Comparison of ENCODE assay signal across 1 cellular context in genomic region chr7:84912993-84913635, GRCh38.
TF ChIP-seq lines count a peak whose summit lies in the region.

No MANE protein-coding gene starts in this region.

TF ChIP-seq in K562, 482 proteins besides CTCF, POLR2A, EP300 and RAD21 (continued from another document and continues in another):
- TF ChIP-seq, protein P1, sequence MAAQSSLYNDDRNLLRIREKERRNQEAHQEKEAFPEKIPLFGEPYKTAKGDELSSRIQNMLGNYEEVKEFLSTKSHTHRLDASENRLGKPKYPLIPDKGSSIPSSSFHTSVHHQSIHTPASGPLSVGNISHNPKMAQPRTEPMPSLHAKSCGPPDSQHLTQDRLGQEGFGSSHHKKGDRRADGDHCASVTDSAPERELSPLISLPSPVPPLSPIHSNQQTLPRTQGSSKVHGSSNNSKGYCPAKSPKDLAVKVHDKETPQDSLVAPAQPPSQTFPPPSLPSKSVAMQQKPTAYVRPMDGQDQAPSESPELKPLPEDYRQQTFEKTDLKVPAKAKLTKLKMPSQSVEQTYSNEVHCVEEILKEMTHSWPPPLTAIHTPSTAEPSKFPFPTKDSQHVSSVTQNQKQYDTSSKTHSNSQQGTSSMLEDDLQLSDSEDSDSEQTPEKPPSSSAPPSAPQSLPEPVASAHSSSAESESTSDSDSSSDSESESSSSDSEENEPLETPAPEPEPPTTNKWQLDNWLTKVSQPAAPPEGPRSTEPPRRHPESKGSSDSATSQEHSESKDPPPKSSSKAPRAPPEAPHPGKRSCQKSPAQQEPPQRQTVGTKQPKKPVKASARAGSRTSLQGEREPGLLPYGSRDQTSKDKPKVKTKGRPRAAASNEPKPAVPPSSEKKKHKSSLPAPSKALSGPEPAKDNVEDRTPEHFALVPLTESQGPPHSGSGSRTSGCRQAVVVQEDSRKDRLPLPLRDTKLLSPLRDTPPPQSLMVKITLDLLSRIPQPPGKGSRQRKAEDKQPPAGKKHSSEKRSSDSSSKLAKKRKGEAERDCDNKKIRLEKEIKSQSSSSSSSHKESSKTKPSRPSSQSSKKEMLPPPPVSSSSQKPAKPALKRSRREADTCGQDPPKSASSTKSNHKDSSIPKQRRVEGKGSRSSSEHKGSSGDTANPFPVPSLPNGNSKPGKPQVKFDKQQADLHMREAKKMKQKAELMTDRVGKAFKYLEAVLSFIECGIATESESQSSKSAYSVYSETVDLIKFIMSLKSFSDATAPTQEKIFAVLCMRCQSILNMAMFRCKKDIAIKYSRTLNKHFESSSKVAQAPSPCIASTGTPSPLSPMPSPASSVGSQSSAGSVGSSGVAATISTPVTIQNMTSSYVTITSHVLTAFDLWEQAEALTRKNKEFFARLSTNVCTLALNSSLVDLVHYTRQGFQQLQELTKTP (IDR thresholded peaks at IDR 0.05; ENCODE audit: low read depth in 1 of 2, partially characterized antibody in 2 of 2) = no peak
- TF ChIP-seq, protein P2, sequence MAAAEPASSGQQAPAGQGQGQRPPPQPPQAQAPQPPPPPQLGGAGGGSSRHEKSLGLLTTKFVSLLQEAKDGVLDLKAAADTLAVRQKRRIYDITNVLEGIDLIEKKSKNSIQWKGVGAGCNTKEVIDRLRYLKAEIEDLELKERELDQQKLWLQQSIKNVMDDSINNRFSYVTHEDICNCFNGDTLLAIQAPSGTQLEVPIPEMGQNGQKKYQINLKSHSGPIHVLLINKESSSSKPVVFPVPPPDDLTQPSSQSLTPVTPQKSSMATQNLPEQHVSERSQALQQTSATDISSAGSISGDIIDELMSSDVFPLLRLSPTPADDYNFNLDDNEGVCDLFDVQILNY (CRISPR knock-in tag; IDR thresholded peaks at IDR 0.05) = no peak
- TF ChIP-seq, protein P3, sequence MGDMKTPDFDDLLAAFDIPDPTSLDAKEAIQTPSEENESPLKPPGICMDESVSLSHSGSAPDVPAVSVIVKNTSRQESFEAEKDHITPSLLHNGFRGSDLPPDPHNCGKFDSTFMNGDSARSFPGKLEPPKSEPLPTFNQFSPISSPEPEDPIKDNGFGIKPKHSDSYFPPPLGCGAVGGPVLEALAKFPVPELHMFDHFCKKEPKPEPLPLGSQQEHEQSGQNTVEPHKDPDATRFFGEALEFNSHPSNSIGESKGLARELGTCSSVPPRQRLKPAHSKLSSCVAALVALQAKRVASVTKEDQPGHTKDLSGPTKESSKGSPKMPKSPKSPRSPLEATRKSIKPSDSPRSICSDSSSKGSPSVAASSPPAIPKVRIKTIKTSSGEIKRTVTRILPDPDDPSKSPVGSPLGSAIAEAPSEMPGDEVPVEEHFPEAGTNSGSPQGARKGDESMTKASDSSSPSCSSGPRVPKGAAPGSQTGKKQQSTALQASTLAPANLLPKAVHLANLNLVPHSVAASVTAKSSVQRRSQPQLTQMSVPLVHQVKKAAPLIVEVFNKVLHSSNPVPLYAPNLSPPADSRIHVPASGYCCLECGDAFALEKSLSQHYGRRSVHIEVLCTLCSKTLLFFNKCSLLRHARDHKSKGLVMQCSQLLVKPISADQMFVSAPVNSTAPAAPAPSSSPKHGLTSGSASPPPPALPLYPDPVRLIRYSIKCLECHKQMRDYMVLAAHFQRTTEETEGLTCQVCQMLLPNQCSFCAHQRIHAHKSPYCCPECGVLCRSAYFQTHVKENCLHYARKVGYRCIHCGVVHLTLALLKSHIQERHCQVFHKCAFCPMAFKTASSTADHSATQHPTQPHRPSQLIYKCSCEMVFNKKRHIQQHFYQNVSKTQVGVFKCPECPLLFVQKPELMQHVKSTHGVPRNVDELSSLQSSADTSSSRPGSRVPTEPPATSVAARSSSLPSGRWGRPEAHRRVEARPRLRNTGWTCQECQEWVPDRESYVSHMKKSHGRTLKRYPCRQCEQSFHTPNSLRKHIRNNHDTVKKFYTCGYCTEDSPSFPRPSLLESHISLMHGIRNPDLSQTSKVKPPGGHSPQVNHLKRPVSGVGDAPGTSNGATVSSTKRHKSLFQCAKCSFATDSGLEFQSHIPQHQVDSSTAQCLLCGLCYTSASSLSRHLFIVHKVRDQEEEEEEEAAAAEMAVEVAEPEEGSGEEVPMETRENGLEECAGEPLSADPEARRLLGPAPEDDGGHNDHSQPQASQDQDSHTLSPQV (IDR thresholded peaks at IDR 0.05) = peak; percentile 99
- TF ChIP-seq YY1 (IDR thresholded peaks at IDR 0.05; ENCODE audit: borderline replicate concordance in 1 of 3, control insufficient read depth in 1 of 3, extremely low read depth in 1 of 3, insufficient read depth in 3 of 3, insufficient read length in 1 of 3, insufficient replicate concordance in 2 of 3, low read depth in 1 of 3, low read length in 2 of 3) (peak in 1 of 3 experiments; percentile 67), DEAF1 (CRISPR knock-in tag; IDR thresholded peaks at IDR 0.05) (0 out of 2 replicates have a peak, but pooled peaks have one; percentile 19), MEF2A (IDR thresholded peaks at IDR 0.05; ENCODE audit: control insufficient read depth, low read depth, low read length) (no peak), HMGXB4 (CRISPR knock-in tag; IDR thresholded peaks at IDR 0.05) (no peak), PHB2 (IDR thresholded peaks at IDR 0.05; ENCODE audit: low read depth) (no peak), KDM1A (IDR thresholded peaks at IDR 0.05) (0 out of 4 replicates have a peak, but pooled peaks of 1 of the 2 experiments have one; percentile 15), FIP1L1 (IDR thresholded peaks at IDR 0.05; ENCODE audit: low read depth, low read length, poor library complexity, severe bottlenecking) (no peak), COPS2 (conservative IDR thresholded peaks at IDR 0.05) (no peak), ZNF57 (CRISPR knock-in tag; IDR thresholded peaks at IDR 0.05) (no peak), ZNF79 (CRISPR knock-in tag; IDR thresholded peaks at IDR 0.05; ENCODE audit: low read depth) (peak; percentile 82), TFAM (CRISPR knock-in tag; conservative IDR thresholded peaks at IDR 0.05) (no peak), STAT5A (IDR thresholded peaks at IDR 0.05; ENCODE audit: borderline replicate concordance, low read length) (no peak), HEY1 (CRISPR knock-in tag; IDR thresholded peaks at IDR 0.05; ENCODE audit: borderline replicate concordance) (0 out of 2 replicates have a peak, but pooled peaks have one; percentile 21), ZZZ3 (IDR thresholded peaks at IDR 0.05) (no peak), MAFK (IDR thresholded peaks at IDR 0.05; ENCODE audit: low read length) (no peak), FOXA3 (CRISPR knock-in tag; conservative IDR thresholded peaks at IDR 0.05 in 1 of 2, IDR thresholded peaks at IDR 0.05 in 1 of 2) (no peak), DMBX1 (CRISPR knock-in tag; IDR thresholded peaks at IDR 0.05; ENCODE audit: borderline replicate concordance) (peak; percentile 98), NFRKB (IDR thresholded peaks at IDR 0.05; ENCODE audit: low read depth) (no peak), FOXA1 (IDR thresholded peaks at IDR 0.05; ENCODE audit: borderline replicate concordance) (no peak), ZNF134 (CRISPR knock-in tag; conservative IDR thresholded peaks at IDR 0.05) (no peak; the same call in 1 of the 2 replicates), ELK3 (CRISPR knock-in tag; IDR thresholded peaks at IDR 0.05) (no peak), SNIP1 (IDR thresholded peaks at IDR 0.05; ENCODE audit: low read depth) (no peak), SOX6 (IDR thresholded peaks at IDR 0.05) (no peak), SMAD1 (IDR thresholded peaks at IDR 0.05; ENCODE audit: low read depth, low read length, partially characterized antibody) (no peak)
- TF ChIP-seq, protein P4, sequence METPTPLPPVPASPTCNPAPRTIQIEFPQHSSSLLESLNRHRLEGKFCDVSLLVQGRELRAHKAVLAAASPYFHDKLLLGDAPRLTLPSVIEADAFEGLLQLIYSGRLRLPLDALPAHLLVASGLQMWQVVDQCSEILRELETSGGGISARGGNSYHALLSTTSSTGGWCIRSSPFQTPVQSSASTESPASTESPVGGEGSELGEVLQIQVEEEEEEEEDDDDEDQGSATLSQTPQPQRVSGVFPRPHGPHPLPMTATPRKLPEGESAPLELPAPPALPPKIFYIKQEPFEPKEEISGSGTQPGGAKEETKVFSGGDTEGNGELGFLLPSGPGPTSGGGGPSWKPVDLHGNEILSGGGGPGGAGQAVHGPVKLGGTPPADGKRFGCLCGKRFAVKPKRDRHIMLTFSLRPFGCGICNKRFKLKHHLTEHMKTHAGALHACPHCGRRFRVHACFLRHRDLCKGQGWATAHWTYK (CRISPR knock-in tag; IDR thresholded peaks at IDR 0.05) = peak; percentile 68; the same call in 1 of the 2 replicates
- TF ChIP-seq, protein P5, sequence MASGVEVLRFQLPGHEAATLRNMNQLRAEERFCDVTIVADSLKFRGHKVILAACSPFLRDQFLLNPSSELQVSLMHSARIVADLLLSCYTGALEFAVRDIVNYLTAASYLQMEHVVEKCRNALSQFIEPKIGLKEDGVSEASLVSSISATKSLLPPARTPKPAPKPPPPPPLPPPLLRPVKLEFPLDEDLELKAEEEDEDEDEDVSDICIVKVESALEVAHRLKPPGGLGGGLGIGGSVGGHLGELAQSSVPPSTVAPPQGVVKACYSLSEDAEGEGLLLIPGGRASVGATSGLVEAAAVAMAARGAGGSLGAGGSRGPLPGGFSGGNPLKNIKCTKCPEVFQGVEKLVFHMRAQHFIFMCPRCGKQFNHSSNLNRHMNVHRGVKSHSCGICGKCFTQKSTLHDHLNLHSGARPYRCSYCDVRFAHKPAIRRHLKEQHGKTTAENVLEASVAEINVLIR (CRISPR knock-in tag; IDR thresholded peaks at IDR 0.05) = peak; percentile 53; the same call in 1 of the 2 replicates
- TF ChIP-seq, protein P6, sequence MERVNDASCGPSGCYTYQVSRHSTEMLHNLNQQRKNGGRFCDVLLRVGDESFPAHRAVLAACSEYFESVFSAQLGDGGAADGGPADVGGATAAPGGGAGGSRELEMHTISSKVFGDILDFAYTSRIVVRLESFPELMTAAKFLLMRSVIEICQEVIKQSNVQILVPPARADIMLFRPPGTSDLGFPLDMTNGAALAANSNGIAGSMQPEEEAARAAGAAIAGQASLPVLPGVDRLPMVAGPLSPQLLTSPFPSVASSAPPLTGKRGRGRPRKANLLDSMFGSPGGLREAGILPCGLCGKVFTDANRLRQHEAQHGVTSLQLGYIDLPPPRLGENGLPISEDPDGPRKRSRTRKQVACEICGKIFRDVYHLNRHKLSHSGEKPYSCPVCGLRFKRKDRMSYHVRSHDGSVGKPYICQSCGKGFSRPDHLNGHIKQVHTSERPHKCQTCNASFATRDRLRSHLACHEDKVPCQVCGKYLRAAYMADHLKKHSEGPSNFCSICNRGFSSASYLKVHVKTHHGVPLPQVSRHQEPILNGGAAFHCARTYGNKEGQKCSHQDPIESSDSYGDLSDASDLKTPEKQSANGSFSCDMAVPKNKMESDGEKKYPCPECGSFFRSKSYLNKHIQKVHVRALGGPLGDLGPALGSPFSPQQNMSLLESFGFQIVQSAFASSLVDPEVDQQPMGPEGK (CRISPR knock-in tag; IDR thresholded peaks at IDR 0.05; ENCODE audit: borderline replicate concordance) = no peak
- TF ChIP-seq, protein P7, sequence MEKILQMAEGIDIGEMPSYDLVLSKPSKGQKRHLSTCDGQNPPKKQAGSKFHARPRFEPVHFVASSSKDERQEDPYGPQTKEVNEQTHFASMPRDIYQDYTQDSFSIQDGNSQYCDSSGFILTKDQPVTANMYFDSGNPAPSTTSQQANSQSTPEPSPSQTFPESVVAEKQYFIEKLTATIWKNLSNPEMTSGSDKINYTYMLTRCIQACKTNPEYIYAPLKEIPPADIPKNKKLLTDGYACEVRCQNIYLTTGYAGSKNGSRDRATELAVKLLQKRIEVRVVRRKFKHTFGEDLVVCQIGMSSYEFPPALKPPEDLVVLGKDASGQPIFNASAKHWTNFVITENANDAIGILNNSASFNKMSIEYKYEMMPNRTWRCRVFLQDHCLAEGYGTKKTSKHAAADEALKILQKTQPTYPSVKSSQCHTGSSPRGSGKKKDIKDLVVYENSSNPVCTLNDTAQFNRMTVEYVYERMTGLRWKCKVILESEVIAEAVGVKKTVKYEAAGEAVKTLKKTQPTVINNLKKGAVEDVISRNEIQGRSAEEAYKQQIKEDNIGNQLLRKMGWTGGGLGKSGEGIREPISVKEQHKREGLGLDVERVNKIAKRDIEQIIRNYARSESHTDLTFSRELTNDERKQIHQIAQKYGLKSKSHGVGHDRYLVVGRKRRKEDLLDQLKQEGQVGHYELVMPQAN (IDR thresholded peaks at IDR 0.05; ENCODE audit: borderline replicate concordance) = no peak
- TF ChIP-seq, protein P8, sequence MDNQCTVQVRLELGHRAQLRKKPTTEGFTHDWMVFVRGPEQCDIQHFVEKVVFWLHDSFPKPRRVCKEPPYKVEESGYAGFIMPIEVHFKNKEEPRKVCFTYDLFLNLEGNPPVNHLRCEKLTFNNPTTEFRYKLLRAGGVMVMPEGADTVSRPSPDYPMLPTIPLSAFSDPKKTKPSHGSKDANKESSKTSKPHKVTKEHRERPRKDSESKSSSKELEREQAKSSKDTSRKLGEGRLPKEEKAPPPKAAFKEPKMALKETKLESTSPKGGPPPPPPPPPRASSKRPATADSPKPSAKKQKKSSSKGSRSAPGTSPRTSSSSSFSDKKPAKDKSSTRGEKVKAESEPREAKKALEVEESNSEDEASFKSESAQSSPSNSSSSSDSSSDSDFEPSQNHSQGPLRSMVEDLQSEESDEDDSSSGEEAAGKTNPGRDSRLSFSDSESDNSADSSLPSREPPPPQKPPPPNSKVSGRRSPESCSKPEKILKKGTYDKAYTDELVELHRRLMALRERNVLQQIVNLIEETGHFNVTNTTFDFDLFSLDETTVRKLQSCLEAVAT (IDR thresholded peaks at IDR 0.05) = no peak
